In the genomic region with DNA sequence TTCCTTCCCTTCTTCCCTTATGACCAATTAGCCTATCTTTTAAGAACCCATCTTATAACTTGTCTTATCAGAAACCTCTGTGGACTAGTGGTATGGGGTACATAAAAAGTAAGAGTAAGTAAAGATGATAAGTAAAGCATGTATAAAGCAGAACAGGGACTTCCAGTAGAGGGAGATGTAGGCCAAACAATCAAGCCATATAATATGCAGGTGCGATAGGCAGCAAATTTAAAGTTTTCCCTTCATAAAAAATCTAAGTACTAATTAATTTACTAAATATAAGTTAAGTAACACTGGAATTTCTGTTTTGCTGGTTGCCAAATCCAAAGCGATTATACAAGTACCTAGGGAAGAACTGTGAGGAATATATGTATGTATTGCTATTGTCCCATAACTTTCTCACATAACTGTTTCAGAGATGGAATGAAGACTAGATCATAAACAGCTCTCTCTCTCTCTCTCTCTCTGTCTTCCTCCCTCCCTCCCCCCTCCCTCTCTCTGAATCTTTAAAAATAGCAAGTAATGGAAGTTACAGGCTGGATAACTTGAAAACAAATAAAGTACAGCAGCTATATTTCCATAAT, we compare ENCODE assay signal across 8 cellular contexts. TPM values are rescaled to one million over a fixed set of nuclear protein-coding genes. Genes with fewer than 3 reads are reported as not detected.
A peak's percentile ranks its signal among the peaks of the same experiment; 100 is the strongest.
DNase-seq lines count a peak whose midpoint lies in the region; ATAC-seq and TF ChIP-seq lines count a peak whose summit lies in the region.

No MANE protein-coding gene starts in this region.

- H2AFZ ChIP-seq in PC-3 (ENCODE audit: low read length): no peak overlapping the region

- ATAC-seq in HG02571 (IDR thresholded peaks at IDR 0.05; ENCODE audit: unreplicated experiment) (peak; percentile 68), PC-3 (peak; percentile 90), HG02970 (IDR thresholded peaks at IDR 0.05; ENCODE audit: low FRiP score, unreplicated experiment) (no peak), HG03571 (IDR thresholded peaks at IDR 0.05; ENCODE audit: unreplicated experiment) (no peak)

- DNase-seq in G401 (ENCODE audit: low spot score): peak; percentile 27
- peak; percentile 58 for DNase-seq in PC-3
- peak; percentile 10 to 51 for DNase-seq in foreskin fibroblast
- no peak for DNase-seq in activated CD4-positive, alpha-beta memory T cell treated with anti-CD3 and anti-CD28 coated beads for 36 hours
- DNase-seq in activated CD4-positive, alpha-beta T cell treated with anti-CD3 and anti-CD28 coated beads, Interleukin-2, amount 50 U/mL, for 4 hours: no peak

- no peaks in the 10 kb centered on the region for H3K9me3 ChIP-seq in PC-3 (ENCODE audit: low read length)

- CTCF ChIA-PET in PC-3 (lab: Charles Lee): interaction anchor here (0.6 kb wide), 2 partner anchors 157 to 243 kb away, joined by 3 to 4 read pairs; no protein-coding TSS in a partner anchor
- CTCF ChIA-PET in activated CD4-positive, alpha-beta memory T cell treated with anti-CD3 and anti-CD28 coated beads for 36 hours (lab: Charles Lee): no interaction called here

- H3K36me3 Mint-ChIP-seq in activated CD4-positive, alpha-beta memory T cell treated with anti-CD3 and anti-CD28 coated beads for 36 hours: peaks cover 6% of the 10 kb centered on the region

- H3K9me3 Mint-ChIP-seq in activated CD4-positive, alpha-beta memory T cell treated with anti-CD3 and anti-CD28 coated beads for 36 hours: peaks cover 5% of the 10 kb centered on the region

- no peaks in the 10 kb centered on the region for H3K4me1 ChIP-seq in PC-3 (ENCODE audit: insufficient read depth, low read length)

- TF ChIP-seq CTCF in PC-3 (conservative IDR thresholded peaks at IDR 0.05; ENCODE audit: low read depth, low read length) (peak; percentile 80), foreskin fibroblast (IDR thresholded peaks at IDR 0.05; ENCODE audit: low read depth, low read length) (peak; percentile 54)

- no peak overlapping the region for H3K27ac ChIP-seq in PC-3 (ENCODE audit: low read length)

- H3K27me3 Mint-ChIP-seq in activated CD4-positive, alpha-beta memory T cell treated with anti-CD3 and anti-CD28 coated beads for 36 hours: no peaks in the 10 kb centered on the region

- H3K9ac ChIP-seq in PC-3 (ENCODE audit: low read length): no peak overlapping the region

- no peaks in the 10 kb centered on the region for H3K27me3 ChIP-seq in PC-3 (ENCODE audit: low read length)

- in situ Hi-C loops in G401 (cut with HindIII; ENCODE audit: low sequenced_read_pairs): no loop called here

- intact Hi-C loops in PC-3 (cut with micrococcal nuclease): loop anchor here (1.0 kb wide), 2 partner anchors 143 to 244 kb away; no protein-coding TSS in a partner anchor
- intact Hi-C loops in activated CD4-positive, alpha-beta memory T cell treated with anti-CD3 and anti-CD28 coated beads for 36 hours (cut with micrococcal nuclease): no loop called here

- no peaks in the 10 kb centered on the region for H3K4me1 Mint-ChIP-seq in activated CD4-positive, alpha-beta memory T cell treated with anti-CD3 and anti-CD28 coated beads for 36 hours (ENCODE audit: low read depth)

- no peak overlapping the region for H3K4me2 ChIP-seq in PC-3 (ENCODE audit: low read length)

- no peaks in the 10 kb centered on the region for H4K20me1 ChIP-seq in PC-3 (ENCODE audit: low read length)

- BruUV-seq in PC-3 (replicated peaks; lab: Mats Ljungman, UMichigan): no TSS peak

- H3K4me3 ChIP-seq in PC-3 (ENCODE audit: low read length) (no peak overlapping the region), foreskin fibroblast (ENCODE audit: low read depth in 1 of 2, low read length in 2 of 2) (no peak overlapping the region)

- no peak overlapping the region for H3K27ac Mint-ChIP-seq in activated CD4-positive, alpha-beta memory T cell treated with anti-CD3 and anti-CD28 coated beads for 36 hours

- H3K9me2 ChIP-seq in PC-3 (replicated peaks; ENCODE audit: low read length): no peaks in the 10 kb centered on the region

- H3K36me3 ChIP-seq in PC-3 (ENCODE audit: low read depth, low read length): no peaks in the 10 kb centered on the region

- POLR2A ChIA-PET in PC-3 (lab: Charles Lee; ENCODE audit: unreplicated experiment): no interaction called here
- POLR2A ChIA-PET in activated CD4-positive, alpha-beta memory T cell treated with anti-CD3 and anti-CD28 coated beads for 36 hours (lab: Charles Lee): no interaction called here

- H3F3A ChIP-seq in PC-3 (ENCODE audit: low read length, unreplicated experiment): no peaks in the 10 kb centered on the region

- no peaks in the 10 kb centered on the region for H3K79me2 ChIP-seq in PC-3 (ENCODE audit: low read length)

- H3K4me3 Mint-ChIP-seq in activated CD4-positive, alpha-beta memory T cell treated with anti-CD3 and anti-CD28 coated beads for 36 hours: no peak overlapping the region

RNA-seq across cellular contexts. Expression of a gene that starts 25.7 kb away (rescaled TPM):
- 9.5 and 10.5 TPM in 2 replicates for total RNA-seq in G401 (2014; rRNA removed; shearing (Covaris generic))
- total RNA-seq in PC-3 (2014; rRNA removed): 5.1 and 7.9 TPM in 2 replicates
- total RNA-seq in activated CD4-positive, alpha-beta memory T cell treated with anti-CD3 and anti-CD28 coated beads for 36 hours: 1 to 10 TPM; 5.2 to 6.2 TPM

RNA-seq across cellular contexts. Expression of a gene that starts 25.8 kb away (rescaled TPM):
- 69.2 and 74.5 TPM in 2 replicates for total RNA-seq in G401 (2014; rRNA removed; shearing (Covaris generic))
- total RNA-seq in PC-3 (2014; rRNA removed): 53.0 and 70.1 TPM in 2 replicates
- 10 to 100 TPM; 77.6 to 77.8 TPM for total RNA-seq in activated CD4-positive, alpha-beta memory T cell treated with anti-CD3 and anti-CD28 coated beads for 36 hours

Comparison
In these comparisons a context has a peak if more than half of its experiments do, and no peak if none do; other contexts are left out.
1. DNase-seq: peak in G401 (single experiment), PC-3 (single experiment) and foreskin fibroblast (2 of 2); none in activated CD4-positive, alpha-beta memory T cell treated with anti-CD3 and anti-CD28 coated beads for 36 hours (single experiment) and activated CD4-positive, alpha-beta T cell treated with anti-CD3 and anti-CD28 coated beads, Interleukin-2, amount 50 U/mL, for 4 hours (0 of 2).
2. ATAC-seq: peak in HG02571 (single experiment) and PC-3 (single experiment); none in HG02970 (single experiment) and HG03571 (single experiment).